Comparison of ENCODE assay signal across 7 cellular contexts in the genomic region with DNA sequence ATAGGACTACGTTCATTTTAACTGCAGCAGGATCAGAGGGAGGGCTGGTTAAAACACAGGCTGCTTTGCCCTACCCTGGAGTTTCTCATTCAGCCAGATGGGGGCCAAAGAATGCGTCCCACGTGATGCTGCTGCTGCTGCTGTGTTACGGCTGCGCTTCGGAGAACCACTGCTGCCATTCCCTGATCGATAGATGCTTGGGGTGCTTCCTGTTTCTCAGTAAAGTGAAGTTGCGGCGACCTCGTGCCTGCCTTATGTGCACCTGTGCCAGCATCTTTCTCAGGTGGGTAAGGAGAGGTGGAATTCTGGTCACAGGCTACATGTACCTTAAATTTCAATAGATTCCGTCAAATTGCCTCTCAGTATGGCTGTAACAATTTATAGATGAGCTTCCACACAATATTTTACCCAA. TPM values are rescaled to one million over a fixed set of nuclear protein-coding genes. Genes with fewer than 3 reads are reported as not detected.
DNase-seq lines count a peak whose midpoint lies in the region; TF ChIP-seq lines count a peak whose summit lies in the region.

No MANE protein-coding gene starts in this region.

- H3K36me3 ChIP-seq in testis (ENCODE audit: low read depth, missing control alignments) = no peaks in the 10 kb centered on the region

- TF ChIP-seq CTCF in GM12872 (IDR thresholded peaks at IDR 0.05; ENCODE audit: insufficient read depth, low read depth, low read length) (peak; percentile 40; the same call in 1 of the 3 replicates), chondrocyte (IDR thresholded peaks at IDR 0.05) (no peak), testis (IDR thresholded peaks at IDR 0.05) (no peak)

- intact Hi-C loops in testis (cut with DNase I; ENCODE audit: low total_unique reads) = no loop called here

- H3K9me3 ChIP-seq in testis = no peaks in the 10 kb centered on the region

- 28 to 51% methylated on average over 7 to 11 of the region's 11 CpGs for WGBS in testis, 2 donors

- TF ChIP-seq POLR2A in testis (IDR thresholded peaks at IDR 0.05) = no peak

- peak; percentile 44 for DNase-seq in OCI-M1 (lab: John Stamatoyannopoulos, UW)
- no peak for DNase-seq in chondrocyte (ENCODE audit: low spot score)
- peak; percentile 34 for DNase-seq in myocyte (ENCODE audit: low read depth)
- no peak for DNase-seq in testis
- DNase-seq in NCI-H1694 (lab: John Stamatoyannopoulos, UW) = no peak
- DNase-seq in RPMI8226 = no peak

- H3K4me1 Mint-ChIP-seq in chondrocyte (ENCODE audit: low read depth) = peaks cover 13% of the 10 kb centered on the region

- H3K27me3 ChIP-seq in testis = no peaks in the 10 kb centered on the region

- H3K4me3 Mint-ChIP-seq in chondrocyte (ENCODE audit: unreplicated experiment) = peak overlapping the region; percentile 54

- H3K27me3 Mint-ChIP-seq in chondrocyte (ENCODE audit: low read depth) = no peaks in the 10 kb centered on the region

- no peak overlapping the region for H3K4me3 ChIP-seq in testis

- H3K9me3 Mint-ChIP-seq in chondrocyte (ENCODE audit: low read depth) = no peaks in the 10 kb centered on the region

- H3K27ac ChIP-seq in testis = no peak overlapping the region

- no peaks in the 10 kb centered on the region for H3K36me3 Mint-ChIP-seq in chondrocyte (ENCODE audit: low read depth)

- H3K27ac Mint-ChIP-seq in chondrocyte (ENCODE audit: unreplicated experiment) = no peak overlapping the region

- peaks cover 9% of the 10 kb centered on the region for H3K4me1 ChIP-seq in testis

RNA-seq across cellular contexts. Expression of a gene that starts 24.7 kb away (rescaled TPM):
- total RNA-seq in chondrocyte = 0.07 to 0.72 TPM (median 0.49 TPM) in 3 replicates
- total RNA-seq in myocyte = 1.0 and 1.7 TPM in 2 replicates
- 1.1 TPM for polyA plus RNA-seq in myocyte (2012)
- 1 to 10 TPM; 2.1 to 3.5 TPM for total RNA-seq in testis
- polyA plus RNA-seq in testis (ENCODE audit: insufficient read depth, low read depth, low replicate concordance) = 5.2 TPM

Comparison
In these comparisons a context has a peak if more than half of its experiments do, and no peak if none do; other contexts are left out.
1. DNase-seq: peak in OCI-M1 (single experiment) and myocyte (single experiment); none in chondrocyte (single experiment), testis (single experiment), NCI-H1694 (single experiment) and RPMI8226 (single experiment).